8 cellular contexts compared by ENCODE assay signal in the genomic region with DNA sequence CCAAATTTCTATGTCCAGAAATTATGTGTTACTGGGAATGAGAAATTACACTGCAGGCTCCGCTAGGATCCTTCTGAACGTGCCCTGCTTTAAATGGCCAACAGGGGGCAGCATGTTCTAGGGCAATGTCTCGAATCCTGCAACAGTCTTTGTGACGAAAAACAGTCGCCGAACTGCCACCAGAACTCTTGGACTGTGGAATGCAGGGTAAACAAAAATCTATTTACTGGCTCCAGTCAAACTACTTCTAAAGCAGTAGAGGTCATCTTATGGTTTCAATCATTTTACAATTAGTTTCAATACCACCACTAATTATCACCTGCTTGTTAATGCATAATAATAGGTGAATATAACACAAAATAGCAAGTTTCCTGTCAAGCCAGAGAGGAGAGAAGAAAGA. TPM values are rescaled to one million over a fixed set of nuclear protein-coding genes. Genes with fewer than 3 reads are reported as not detected.
DNase-seq lines count a peak whose midpoint lies in the region; ATAC-seq and TF ChIP-seq lines count a peak whose summit lies in the region.

No MANE protein-coding gene starts in this region.

- H3K9ac ChIP-seq in endodermal cell (ENCODE audit: extremely low read depth, low read length, poor library complexity, severe bottlenecking) = no peak overlapping the region

- WGBS in endodermal cell (ENCODE audit: insufficient coverage in 1 of 2, insufficient read length in 1 of 2), 2 experiments = 10 to 20% methylated on average over 6 of the region's 6 CpGs

- no peaks in the 10 kb centered on the region for H3K9me3 ChIP-seq in endodermal cell (ENCODE audit: control insufficient read depth, low read length)

- ATAC-seq in GM19438 (IDR thresholded peaks at IDR 0.05; ENCODE audit: low read depth, unreplicated experiment) = peak; percentile 81

- no peaks in the 10 kb centered on the region for H3K4me1 ChIP-seq in endodermal cell (ENCODE audit: control insufficient read depth, insufficient read depth, low read length)

- no peaks in the 10 kb centered on the region for H3K27me3 ChIP-seq in endodermal cell (ENCODE audit: control insufficient read depth, insufficient read depth, low read length, poor library complexity, severe bottlenecking)

- H3K4me1 Mint-ChIP-seq in endodermal cell = peaks cover 3% of the 10 kb centered on the region
- H3K4me1 Mint-ChIP-seq in mesothelial cell of epicardium = peaks cover 3% of the 10 kb centered on the region

- H3K27ac Mint-ChIP-seq in endodermal cell (peak overlapping the region; percentile 79), mesothelial cell of epicardium (no peak overlapping the region)

- H3K9me3 Mint-ChIP-seq in endodermal cell = no peaks in the 10 kb centered on the region
- no peaks in the 10 kb centered on the region for H3K9me3 Mint-ChIP-seq in mesothelial cell of epicardium

- H3K4me3 ChIP-seq in endodermal cell (ENCODE audit: low read length) = no peak overlapping the region

- no peaks in the 10 kb centered on the region for H3K36me3 ChIP-seq in endodermal cell (ENCODE audit: control insufficient read depth, insufficient read depth, low read length)

- peak; percentile 97 for TF ChIP-seq CTCF in endodermal cell (conservative IDR thresholded peaks at IDR 0.05)
- TF ChIP-seq CTCF in mesothelial cell of epicardium (IDR thresholded peaks at IDR 0.05; ENCODE audit: unreplicated experiment) = peak; percentile 83

- peak in 13 of 14 donors; percentile 7 to 73 (median 60) for DNase-seq in C1 segment of cervical spinal cord (lab: John Stamatoyannopoulos, UW)
- peak; percentile 45 for DNase-seq in HS-27A (ENCODE audit: low read depth)
- peak; percentile 13 for DNase-seq in NK-92 treated with Interleukin-12 subunit alpha and Interleukin-12 subunit beta, amount 100 ng/mL, for 24 hours (lab: John Stamatoyannopoulos, UW)
- DNase-seq in activated CD8-positive, alpha-beta memory T cell treated with anti-CD3 and anti-CD28 coated beads for 48 hours (ENCODE audit: low read depth in 2 of 3, low spot score in 2 of 3) = peak; percentile 23 to 55 (median 34)
- DNase-seq in endodermal cell = peak; percentile 90
- peak; percentile 34 to 80 for DNase-seq in mesothelial cell of epicardium (ENCODE audit: low spot score in 2 of 2, unreplicated experiment in 2 of 2)
- peak; percentile 35 to 54 for DNase-seq in stimulated activated CD8-positive, alpha-beta memory T cell treated with anti-CD3 and anti-CD28 coated beads, Interleukin-15, amount 100 ng/mL, for 48 hours (ENCODE audit: low read depth in 2 of 2)

- peaks cover 6% of the 10 kb centered on the region for H3K36me3 Mint-ChIP-seq in endodermal cell (ENCODE audit: low read depth)
- H3K36me3 Mint-ChIP-seq in mesothelial cell of epicardium = no peaks in the 10 kb centered on the region

- H3K27ac ChIP-seq in endodermal cell (ENCODE audit: low read depth, low read length) = no peak overlapping the region

- H3K4me3 Mint-ChIP-seq in endodermal cell = no peak overlapping the region
- H3K4me3 Mint-ChIP-seq in mesothelial cell of epicardium = peak overlapping the region; percentile 64

- H3K27me3 Mint-ChIP-seq in endodermal cell (ENCODE audit: insufficient read depth) = no peaks in the 10 kb centered on the region
- peaks cover 2% of the 10 kb centered on the region for H3K27me3 Mint-ChIP-seq in mesothelial cell of epicardium (ENCODE audit: low read depth)

RNA-seq across cellular contexts. Expression of gene ZNF397, which starts 9.8 kb away (rescaled TPM):
- total RNA-seq in endodermal cell = 10 to 100 TPM; 44.1 to 64.6 TPM
- polyA plus RNA-seq in endodermal cell (2013, experiment 1 of 2) = 43.1 TPM
- 37.0 TPM for polyA plus RNA-seq in endodermal cell (2013, experiment 2 of 2)
- total RNA-seq in mesothelial cell of epicardium = 40.8 to 44.2 TPM (median 43.3 TPM) in 3 replicates

RNA-seq across cellular contexts. Expression of gene ZSCAN30, which starts 59.0 kb away (rescaled TPM):
- total RNA-seq in endodermal cell (10 to 100 TPM; 20.1 to 29.6 TPM), mesothelial cell of epicardium (23.8 to 29.3 TPM (median 27.1 TPM) in 3 replicates)
- polyA plus RNA-seq in endodermal cell (2013, experiment 1 of 2) = 14.9 TPM
- 13.5 TPM for polyA plus RNA-seq in endodermal cell (2013, experiment 2 of 2)

Comparison
In these comparisons a context has a peak if more than half of its experiments do, and no peak if none do; other contexts are left out.
1. DNase-seq: peak in every context shown above with its lines; median percentile 90 in endodermal cell; 60 in C1 segment of cervical spinal cord; 57 in mesothelial cell of epicardium; 45 in HS-27A; 44 in stimulated activated CD8-positive, alpha-beta memory T cell treated with anti-CD3 and anti-CD28 coated beads, Interleukin-15, amount 100 ng/mL, for 48 hours; 34 in activated CD8-positive, alpha-beta memory T cell treated with anti-CD3 and anti-CD28 coated beads for 48 hours; 13 in NK-92 treated with Interleukin-12 subunit alpha and Interleukin-12 subunit beta, amount 100 ng/mL, for 24 hours.